22 cellular contexts compared by ENCODE assay signal in genomic region chr17:68622423-68622822, GRCh38.
"Had no signal": no experiment of that assay in that cellular context is flagged by ENCODE, and none has a peak within 500 bp of the region (broad histone marks: within the 10 kb centered on the region; RNA-seq: fewer than 3 reads in every experiment).

No MANE protein-coding gene starts in this region.

- DNase-seq: natural killer cell; occipital lobe; ovary; posterior cingulate gyrus; psoas muscle; right cardiac atrium; spleen; stimulated activated CD4-positive, alpha-beta T cell treated with anti-CD3 and anti-CD28 coated beads, Interleukin-12 subunit alpha, Interleukin-12 subunit beta, amount 100 ng/mL, for 4 hours; stimulated activated CD4-positive, alpha-beta T cell treated with anti-CD3 and anti-CD28 coated beads, Interleukin-1b, Interleukin-23, amount 100 ng/mL, for 48 hours; stimulated activated CD4-positive, alpha-beta T cell treated with anti-CD3 and anti-CD28 coated beads, Interleukin-4, amount 100 ng/mL, for 1 hour; stimulated activated CD4-positive, alpha-beta T cell treated with anti-CD3 and anti-CD28 coated beads, Interleukin-4, amount 100 ng/mL, for 4 hours; stimulated activated CD8-positive, alpha-beta memory T cell treated with anti-CD3 and anti-CD28 coated beads, Interleukin-4, amount 100 ng/mL, for 48 hours; stimulated activated naive CD4-positive, alpha-beta T cell; stimulated activated naive CD8-positive, alpha-beta T cell treated with anti-CD3 and anti-CD28 coated beads, Interleukin-15, amount 100 ng/mL, for 72 hours; stimulated activated naive CD8-positive, alpha-beta T cell treated with anti-CD3 and anti-CD28 coated beads, Interleukin-15, Interleukin-2, amounts not matched to agents 100 U/mL and 50 U/mL, for 24 hours; substantia nigra; testis; tibial artery; transverse colon; upper lobe of right lung; uterus had no signal

- ATAC-seq: natural killer cell; psoas muscle; right cardiac atrium; sciatic nerve; stimulated activated naive CD8-positive, alpha-beta T cell treated with anti-CD3 and anti-CD28 coated beads, Interleukin-15, amount 100 ng/mL, for 72 hours; stimulated activated naive CD8-positive, alpha-beta T cell treated with anti-CD3 and anti-CD28 coated beads, Interleukin-15, Interleukin-2, amounts not matched to agents 100 U/mL and 50 U/mL, for 24 hours; upper lobe of right lung had no signal
